ENCODE assay signal across 17 cellular contexts in the genomic region with DNA sequence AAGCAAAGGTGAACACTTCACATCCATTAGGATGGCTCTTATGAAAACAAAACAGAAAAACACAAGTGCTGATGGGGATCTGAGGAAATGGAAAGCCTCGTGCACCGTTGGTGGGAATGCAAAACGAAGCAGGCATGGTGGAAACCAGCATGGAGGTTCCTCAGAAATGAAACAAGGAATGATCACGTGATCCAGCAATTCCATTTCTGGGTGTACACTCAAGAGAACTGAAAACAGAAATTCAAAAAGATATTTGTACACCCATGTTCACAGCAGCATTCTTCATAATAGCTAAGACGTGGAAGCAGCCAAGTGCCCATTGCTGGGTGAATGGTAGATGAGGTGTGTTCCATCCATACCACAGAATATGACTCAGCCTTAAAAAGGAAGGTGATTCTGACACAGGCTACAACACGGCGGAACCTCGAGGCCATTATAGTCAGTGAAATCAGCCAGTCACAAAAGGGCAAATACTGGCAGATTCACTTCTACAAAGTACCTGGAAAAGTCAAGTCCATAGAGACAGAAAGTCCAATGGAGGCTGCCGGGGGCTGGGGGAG.
DNase-seq lines count a peak whose midpoint lies in the region; ATAC-seq, FAIRE-seq and TF ChIP-seq lines count a peak whose summit lies in the region.
"Had no signal": no experiment of that assay in that cellular context is flagged by ENCODE, and none has a peak within 500 bp of the region (broad histone marks: within the 10 kb centered on the region; RNA-seq: fewer than 3 reads in every experiment).

No MANE protein-coding gene starts in this region.

- DNase-seq in H54 (ENCODE audit: insufficient read length, low spot score): no peak
- peak; percentile 23 for DNase-seq in M059J (ENCODE audit: low read depth)
- DNase-seq in chondrocyte (ENCODE audit: low spot score): peak; percentile 6
- DNase-seq in nephron progenitor cell: no peak
- DNase-seq in T-helper 17 cell: no peak
- no peak for DNase-seq in glomerular visceral epithelial cell (ENCODE audit: extremely low spot score)
- DNase-seq: EL, NCI-H1048, NCI-H1436 treated with DMSO at 0.1 percent for 48 hours, NCI-H2029 treated with DMSO at 0.1 percent for 48 hours, NCI-H510A, NCI-H82, Right ventricle myocardium superior, T-cell had no signal

- H3K9me3 ChIP-seq in T-helper 17 cell (ENCODE audit: control insufficient read depth, low read length, poor library complexity, severe bottlenecking): no peaks in the 10 kb centered on the region

- H3K36me3 Mint-ChIP-seq in chondrocyte (ENCODE audit: low read depth): no peaks in the 10 kb centered on the region
- H3K36me3 Mint-ChIP-seq in nephron progenitor cell (ENCODE audit: low read depth): no peaks in the 10 kb centered on the region
- H3K36me3 Mint-ChIP-seq in T-helper 17 cell (ENCODE audit: low read depth): no peaks in the 10 kb centered on the region
- H3K36me3 Mint-ChIP-seq: IgD-negative memory B cell, T-cell had no signal

- H3K27me3 Mint-ChIP-seq in chondrocyte (ENCODE audit: low read depth): peaks cover 40% of the 10 kb centered on the region
- peaks cover 4% of the 10 kb centered on the region for H3K27me3 Mint-ChIP-seq in nephron progenitor cell (ENCODE audit: low read depth, poor library complexity)
- H3K27me3 Mint-ChIP-seq in T-helper 17 cell: peaks cover 41% of the 10 kb centered on the region

- H3K4me1 Mint-ChIP-seq in chondrocyte (ENCODE audit: low read depth): no peaks in the 10 kb centered on the region
- peaks cover 31% of the 10 kb centered on the region for H3K4me1 Mint-ChIP-seq in nephron progenitor cell
- peaks cover 7% of the 10 kb centered on the region for H3K4me1 Mint-ChIP-seq in T-helper 17 cell
- H3K4me1 Mint-ChIP-seq: T-cell had no signal

- H3K27ac Mint-ChIP-seq in chondrocyte (ENCODE audit: unreplicated experiment): no peak overlapping the region
- H3K27ac Mint-ChIP-seq in nephron progenitor cell: peak overlapping the region; percentile 41
- H3K27ac Mint-ChIP-seq in T-helper 17 cell: no peak overlapping the region
- H3K27ac Mint-ChIP-seq: IgD-negative memory B cell, T-cell had no signal

- H3K4me3 Mint-ChIP-seq in chondrocyte (ENCODE audit: unreplicated experiment) (no peak overlapping the region), nephron progenitor cell (no peak overlapping the region), T-helper 17 cell (no peak overlapping the region)
- H3K4me3 Mint-ChIP-seq: IgD-negative memory B cell, T-cell had no signal

- FAIRE-seq in H54 (lab: Jason Lieb, UNC): peak; percentile 52

- TF ChIP-seq CTCF in chondrocyte (IDR thresholded peaks at IDR 0.05): no peak
- no peak for TF ChIP-seq CTCF in nephron progenitor cell (IDR thresholded peaks at IDR 0.05)

- no peak for ATAC-seq in T-helper 17 cell
- no peak for ATAC-seq in GM19463 (IDR thresholded peaks at IDR 0.05; ENCODE audit: unreplicated experiment)
- ATAC-seq: Panc1, T-cell had no signal

- H3K9me3 Mint-ChIP-seq in chondrocyte (ENCODE audit: low read depth): no peaks in the 10 kb centered on the region
- H3K9me3 Mint-ChIP-seq in nephron progenitor cell: no peaks in the 10 kb centered on the region
- H3K9me3 Mint-ChIP-seq: T-cell had no signal

- no peak for TF ChIP-seq POLR2A in H54 (IDR thresholded peaks at IDR 0.05; ENCODE audit: low read depth, low read length)

Comparison
In these comparisons a context has a peak if more than half of its experiments do, and no peak if none do; other contexts are left out.
1. DNase-seq: peak in M059J (single experiment) and chondrocyte (single experiment); none in H54 (single experiment), nephron progenitor cell (single experiment), T-helper 17 cell (0 of 3) and glomerular visceral epithelial cell (single experiment).